In genomic region chr1:73065585-73065984, GRCh38 we compare ENCODE assay signal across 14 cellular contexts.
DNase-seq lines count a peak whose midpoint lies in the region; ATAC-seq, FAIRE-seq and TF ChIP-seq lines count a peak whose summit lies in the region.
"Had no signal": no experiment of that assay in that cellular context is flagged by ENCODE, and none has a peak within 500 bp of the region (broad histone marks: within the 10 kb centered on the region; RNA-seq: fewer than 3 reads in every experiment).

No MANE protein-coding gene starts in this region.

- no peak overlapping the region for H3K4me3 Mint-ChIP-seq in activated CD8-positive, alpha-beta T cell treated with anti-CD3 and anti-CD28 coated beads for 36 hours
- H3K4me3 Mint-ChIP-seq: B cell had no signal

- peaks cover 8% of the 10 kb centered on the region for H3K9me3 Mint-ChIP-seq in activated CD8-positive, alpha-beta T cell treated with anti-CD3 and anti-CD28 coated beads for 36 hours

- CTCF ChIA-PET in activated CD8-positive, alpha-beta T cell treated with anti-CD3 and anti-CD28 coated beads for 36 hours (lab: Charles Lee): no interaction called here

- POLR2A ChIA-PET in activated CD8-positive, alpha-beta T cell treated with anti-CD3 and anti-CD28 coated beads for 36 hours (lab: Charles Lee): interaction anchor here (0.6 kb wide), 1 partner anchor 206 kb away, joined by 3 read pairs; no protein-coding TSS in a partner anchor

- no peak overlapping the region for H3K27ac Mint-ChIP-seq in activated CD8-positive, alpha-beta T cell treated with anti-CD3 and anti-CD28 coated beads for 36 hours
- H3K27ac Mint-ChIP-seq: B cell had no signal

- DNase-seq in DMS53 (lab: John Stamatoyannopoulos, UW) (peak; percentile 78), NCI-H1436 (lab: John Stamatoyannopoulos, UW) (peak; percentile 86), SHP77 treated with DMSO at 0.1 percent for 48 hours (lab: John Stamatoyannopoulos, UW) (peak; percentile 59), kidney (no peak), NCI-H2107 treated with DMSO at 0.1 percent for 48 hours (lab: John Stamatoyannopoulos, UW; ENCODE audit: unreplicated experiment) (no peak)
- DNase-seq in activated CD8-positive, alpha-beta T cell treated with anti-CD3 and anti-CD28 coated beads for 36 hours: no peak
- DNase-seq: effector CD4-positive, alpha-beta T cell; KBM-7; mammary epithelial cell; Peyer's patch; right cardiac atrium had no signal

- no peaks in the 10 kb centered on the region for H3K4me1 Mint-ChIP-seq in activated CD8-positive, alpha-beta T cell treated with anti-CD3 and anti-CD28 coated beads for 36 hours (ENCODE audit: low read depth)
- H3K4me1 Mint-ChIP-seq: B cell had no signal

- intact Hi-C loops in kidney (cut with DNase I): no loop called here
- intact Hi-C loops in activated CD8-positive, alpha-beta T cell treated with anti-CD3 and anti-CD28 coated beads for 36 hours (cut with micrococcal nuclease): no loop called here

- FAIRE-seq in kidney (lab: Jason Lieb, UNC): no peak

- H3K9me3 ChIP-seq in mesodermal cell (ENCODE audit: control insufficient read depth, low read length) (peaks cover 8% of the 10 kb centered on the region), kidney (ENCODE audit: control insufficient read depth in 1 of 2, low read length in 2 of 2) (peaks cover 0 to 3% of the 10 kb centered on the region in 2 donors)
- H3K9me3 ChIP-seq: Peyer's patch had no signal

- H3K36me3 ChIP-seq in mesodermal cell (ENCODE audit: control insufficient read depth, insufficient read depth, low read length): no peaks in the 10 kb centered on the region
- H3K36me3 ChIP-seq in kidney (ENCODE audit: control insufficient read depth in 1 of 2, insufficient read depth in 2 of 2, low read length in 2 of 2): no peaks in the 10 kb centered on the region
- H3K36me3 ChIP-seq: Peyer's patch had no signal

- no peaks in the 10 kb centered on the region for H3K36me3 Mint-ChIP-seq in activated CD8-positive, alpha-beta T cell treated with anti-CD3 and anti-CD28 coated beads for 36 hours (ENCODE audit: low read depth)

- H3K4me3 ChIP-seq in mesodermal cell (ENCODE audit: extremely low read depth, insufficient read depth, low read length, poor library complexity, severe bottlenecking) (no peak overlapping the region), kidney (ENCODE audit: low read length in 2 of 2) (no peak overlapping the region)
- H3K4me3 ChIP-seq: Peyer's patch had no signal

- H3K27ac ChIP-seq in mesodermal cell (ENCODE audit: low read depth, low read length, severe bottlenecking) (peak overlapping the region; percentile 2), kidney (ENCODE audit: low read depth in 2 of 2, low read length in 2 of 2) (no peak overlapping the region)
- H3K27ac ChIP-seq: Peyer's patch had no signal

- ATAC-seq in activated CD8-positive, alpha-beta T cell treated with anti-CD3 and anti-CD28 coated beads for 36 hours: no peak
- ATAC-seq in HG02588 (IDR thresholded peaks at IDR 0.05; ENCODE audit: unreplicated experiment): no peak
- ATAC-seq: right cardiac atrium had no signal

- TF ChIP-seq CTCF in kidney (IDR thresholded peaks at IDR 0.05; ENCODE audit: borderline replicate concordance, extremely low read depth, insufficient read depth): no peak
- TF ChIP-seq CTCF in activated CD8-positive, alpha-beta T cell treated with anti-CD3 and anti-CD28 coated beads for 36 hours (IDR thresholded peaks at IDR 0.05): no peak

- no peaks in the 10 kb centered on the region for H3K27me3 Mint-ChIP-seq in activated CD8-positive, alpha-beta T cell treated with anti-CD3 and anti-CD28 coated beads for 36 hours
- H3K27me3 Mint-ChIP-seq: B cell had no signal

- H3K9ac ChIP-seq in kidney (ENCODE audit: low read length in 2 of 2): no peak overlapping the region

- 39 to 41% methylated on average over 4 to 5 of the region's 5 CpGs for WGBS in mesodermal cell (ENCODE audit: insufficient coverage in 2 of 2), 2 experiments

- H3K4me1 ChIP-seq in mesodermal cell (ENCODE audit: control insufficient read depth, insufficient read depth, low read length, poor library complexity, severe bottlenecking) (no peaks in the 10 kb centered on the region), kidney (ENCODE audit: control insufficient read depth in 1 of 2, insufficient read depth in 1 of 2, low read depth in 1 of 2, low read length in 2 of 2) (no peaks in the 10 kb centered on the region)
- H3K4me1 ChIP-seq: Peyer's patch had no signal

Comparison
In these comparisons a context has a peak if more than half of its experiments do, and no peak if none do; other contexts are left out.
1. DNase-seq: peak in DMS53 (single experiment), NCI-H1436 (single experiment) and SHP77 treated with DMSO at 0.1 percent for 48 hours (single experiment); none in kidney (single experiment), NCI-H2107 treated with DMSO at 0.1 percent for 48 hours (single experiment) and activated CD8-positive, alpha-beta T cell treated with anti-CD3 and anti-CD28 coated beads for 36 hours (single experiment).